11 cellular contexts compared by ENCODE assay signal in genomic region chr1:202207292-202207691, GRCh38. TPM values are rescaled to one million over a fixed set of nuclear protein-coding genes. Genes with fewer than 3 reads are reported as not detected.
DNase-seq lines count a peak whose midpoint lies in the region; ATAC-seq and TF ChIP-seq lines count a peak whose summit lies in the region.
"Had no signal": no experiment of that assay in that cellular context is flagged by ENCODE, and none has a peak within 500 bp of the region (broad histone marks: within the 10 kb centered on the region; RNA-seq: fewer than 3 reads in every experiment).

No MANE protein-coding gene starts in this region.

- peak; percentile 85 to 93 for DNase-seq in NCI-H524 (lab: John Stamatoyannopoulos, UW)
- DNase-seq in endodermal cell = peak; percentile 67
- peak; percentile 64 for DNase-seq in prostate gland (ENCODE audit: low spot score)
- DNase-seq in PC-9 = no peak
- DNase-seq in NCI-H2081 treated with DMSO at 0.1 percent for 48 hours (lab: John Stamatoyannopoulos, UW) = no peak
- no peak for DNase-seq in retina
- DNase-seq: activated CD4-positive, CD25-positive, alpha-beta regulatory T cell treated with anti-CD3 and anti-CD28 coated beads, Interleukin-2, amount 50 U/mL, for 72 hours had no signal

- H3K9me3 ChIP-seq in endodermal cell (ENCODE audit: control insufficient read depth, low read length) (no peaks in the 10 kb centered on the region), prostate gland (no peaks in the 10 kb centered on the region), PC-9 (ENCODE audit: insufficient read depth, low read depth) (no peaks in the 10 kb centered on the region)

- H3K36me3 ChIP-seq in endodermal cell (ENCODE audit: control insufficient read depth, insufficient read depth, low read length) (no peaks in the 10 kb centered on the region), prostate gland (no peaks in the 10 kb centered on the region), PC-9 (ENCODE audit: low read depth) (no peaks in the 10 kb centered on the region)

- intact Hi-C loops in prostate gland (cut with DNase I) (no loop called here), PC-9 (cut with micrococcal nuclease; ENCODE audit: unreplicated experiment) (no loop called here)

- no peaks in the 10 kb centered on the region for H3K79me2 ChIP-seq in PC-9 (ENCODE audit: low read depth)

- H3F3A ChIP-seq in PC-9 (ENCODE audit: insufficient read depth, low read depth) = peaks cover 20% of the 10 kb centered on the region

- H3K4me3 ChIP-seq in endodermal cell (ENCODE audit: low read length) (no peak overlapping the region), prostate gland (no peak overlapping the region), PC-9 (no peak overlapping the region)

- POLR2A ChIA-PET in PC-9 (lab: Charles Lee; ENCODE audit: unreplicated experiment) = no interaction called here

- no peaks in the 10 kb centered on the region for H3K9me2 ChIP-seq in PC-9 (ENCODE audit: insufficient read depth)

- BruUV-seq in PC-9 (replicated peaks; lab: Mats Ljungman, UMichigan) = no TSS peak

- no peak overlapping the region for H3K4me2 ChIP-seq in PC-9

- H3K9ac ChIP-seq in endodermal cell (ENCODE audit: extremely low read depth, low read length, poor library complexity, severe bottlenecking) = no peak overlapping the region

- H3K4me1 Mint-ChIP-seq in endodermal cell = no peaks in the 10 kb centered on the region

- H3K27me3 ChIP-seq in endodermal cell (ENCODE audit: control insufficient read depth, insufficient read depth, low read length, poor library complexity, severe bottlenecking) = no peaks in the 10 kb centered on the region
- H3K27me3 ChIP-seq in prostate gland (replicated peaks; ENCODE audit: insufficient read depth) = no peaks in the 10 kb centered on the region
- peaks cover 18% of the 10 kb centered on the region for H3K27me3 ChIP-seq in PC-9 (ENCODE audit: insufficient read depth, low read depth)

- no peaks in the 10 kb centered on the region for H4K20me1 ChIP-seq in PC-9 (ENCODE audit: insufficient read depth)

- TF ChIP-seq POLR2A in prostate gland (IDR thresholded peaks at IDR 0.05) = no peak

- ATAC-seq in HG03432 (IDR thresholded peaks at IDR 0.05; ENCODE audit: unreplicated experiment) = no peak

- H3K27ac ChIP-seq in endodermal cell (ENCODE audit: low read depth, low read length) (no peak overlapping the region), prostate gland (no peak overlapping the region), PC-9 (no peak overlapping the region)

- H3K4me3 Mint-ChIP-seq in endodermal cell = no peak overlapping the region
- H3K4me3 Mint-ChIP-seq: central memory CD8-positive, alpha-beta T cell had no signal

- H3K27me3 Mint-ChIP-seq in endodermal cell (ENCODE audit: insufficient read depth) = peaks cover 2% of the 10 kb centered on the region

- no peak overlapping the region for H2AFZ ChIP-seq in PC-9

- no peaks in the 10 kb centered on the region for H3K4me1 ChIP-seq in endodermal cell (ENCODE audit: control insufficient read depth, insufficient read depth, low read length)
- peaks cover 4% of the 10 kb centered on the region for H3K4me1 ChIP-seq in prostate gland (replicated peaks)
- no peaks in the 10 kb centered on the region for H3K4me1 ChIP-seq in PC-9 (replicated peaks; ENCODE audit: insufficient read depth)

- H3K27ac Mint-ChIP-seq in endodermal cell = no peak overlapping the region

- 63% methylated on average over 1 of the region's 1 CpG; no CpG with 5 or more reads in 1 of the 2 experiments for WGBS in endodermal cell (ENCODE audit: insufficient coverage in 1 of 2, insufficient read length in 1 of 2), 2 experiments
- 78% methylated on average over 1 of the region's 1 CpG for WGBS in prostate gland

- H3K9me3 Mint-ChIP-seq in endodermal cell = no peaks in the 10 kb centered on the region
- H3K9me3 Mint-ChIP-seq: central memory CD8-positive, alpha-beta T cell had no signal

- CTCF ChIA-PET in PC-9 (lab: Charles Lee) = interaction anchor here (0.5 kb wide), 1 partner anchor 99 kb away, joined by 4 read pairs; no protein-coding TSS in a partner anchor

- no peaks in the 10 kb centered on the region for H3K36me3 Mint-ChIP-seq in endodermal cell (ENCODE audit: low read depth)

- TF ChIP-seq CTCF in GM12872 (IDR thresholded peaks at IDR 0.05; ENCODE audit: insufficient read depth, low read depth, low read length) (peak; percentile 27; the same call in 2 of the 3 replicates), endodermal cell (conservative IDR thresholded peaks at IDR 0.05) (peak; percentile 45), prostate gland (IDR thresholded peaks at IDR 0.05) (no peak), PC-9 (conservative IDR thresholded peaks at IDR 0.05) (no peak; the same call in 1 of the 2 replicates)

RNA-seq across cellular contexts. Expression of gene LGR6, which starts 13.7 kb away (rescaled TPM):
- total RNA-seq in endodermal cell (1 to 10 TPM in 1 of 2 donors, under 1 TPM in 1; 0.73 to 1.5 TPM), prostate gland (10 to 100 TPM in 1 of 2 donors, 1 to 10 TPM in 1; 8.0 to 25.6 TPM), PC-9 (2021) (5.6 and 7.9 TPM in 2 replicates)
- polyA plus RNA-seq in endodermal cell (2013, experiment 1 of 2) = 0.57 TPM
- polyA plus RNA-seq in endodermal cell (2013, experiment 2 of 2) = 0.79 TPM

RNA-seq across cellular contexts. Expression of gene PTPN7, which starts 46.9 kb away (rescaled TPM):
- total RNA-seq in endodermal cell (not detected), prostate gland (10 to 100 TPM in 1 of 2 donors, under 1 TPM in 1; 0.73 to 61.8 TPM), PC-9 (2021) (not detected in 2 replicates)
- not detected for polyA plus RNA-seq in endodermal cell (2013, experiment 1 of 2)
- polyA plus RNA-seq in endodermal cell (2013, experiment 2 of 2) = not detected
- total RNA-seq: NCI-H460 had no signal

Comparison
In these comparisons a context has a peak if more than half of its experiments do, and no peak if none do; other contexts are left out.
1. CTCF ChIP-seq: peak in GM12872 (single experiment) and endodermal cell (single experiment); none in prostate gland (0 of 4) and PC-9 (single experiment).
2. DNase-seq: peak in NCI-H524 (2 of 2), endodermal cell (single experiment) and prostate gland (single experiment); none in PC-9 (0 of 2), NCI-H2081 treated with DMSO at 0.1 percent for 48 hours (single experiment) and retina (single experiment).